1 cellular context compared by ENCODE assay signal in genomic region chr5:91379602-91380490, GRCh38.
TF ChIP-seq lines count a peak whose summit lies in the region.

No MANE protein-coding gene starts in this region.

TF ChIP-seq in HepG2, 621 proteins besides CTCF, POLR2A, EP300 and RAD21 (continued from another document and continues in another):
- TF ChIP-seq PREB (CRISPR knock-in tag; IDR thresholded peaks at IDR 0.05) (no peak), NKX3-1 (CRISPR knock-in tag; IDR thresholded peaks at IDR 0.05) (no peak), HNRNPK (IDR thresholded peaks at IDR 0.05; ENCODE audit: low read depth, low read length, poor library complexity, severe bottlenecking) (no peak), ZNF224 (CRISPR knock-in tag; IDR thresholded peaks at IDR 0.05) (no peak), ZNF749 (CRISPR knock-in tag; IDR thresholded peaks at IDR 0.05; ENCODE audit: borderline replicate concordance) (no peak), SKI (IDR thresholded peaks at IDR 0.05; ENCODE audit: partially characterized antibody) (peak; percentile 81), ZBTB1 (CRISPR knock-in tag; IDR thresholded peaks at IDR 0.05; ENCODE audit: borderline replicate concordance) (no peak), MXD4 (CRISPR knock-in tag; IDR thresholded peaks at IDR 0.05) (no peak; the same call in 1 of the 2 replicates), TBP (CRISPR knock-in tag; IDR thresholded peaks at IDR 0.05) (no peak), ZNF678 (CRISPR knock-in tag; IDR thresholded peaks at IDR 0.05) (no peak), POGK (CRISPR knock-in tag; conservative IDR thresholded peaks at IDR 0.05) (peak; percentile 44; the same call in 1 of the 2 replicates), ATF2 (CRISPR knock-in tag; IDR thresholded peaks at IDR 0.05) (no peak), ZBTB4 (CRISPR knock-in tag; IDR thresholded peaks at IDR 0.05; ENCODE audit: borderline replicate concordance) (no peak), SKIL (CRISPR knock-in tag; IDR thresholded peaks at IDR 0.05; ENCODE audit: borderline replicate concordance) (no peak), HCFC1 (IDR thresholded peaks at IDR 0.05; ENCODE audit: low read depth, low read length) (no peak), ZNF724P (CRISPR knock-in tag; IDR thresholded peaks at IDR 0.05; ENCODE audit: borderline replicate concordance) (no peak), ZNF740 (CRISPR knock-in tag; IDR thresholded peaks at IDR 0.05) (no peak), TAF1 (CRISPR knock-in tag; IDR thresholded peaks at IDR 0.05) (peak; percentile 39; the same call in 1 of the 2 replicates), ZNF318 (CRISPR knock-in tag; IDR thresholded peaks at IDR 0.05) (no peak), PHF8 (CRISPR knock-in tag; IDR thresholded peaks at IDR 0.05) (peak; percentile 50), FOXA3 (CRISPR knock-in tag; IDR thresholded peaks at IDR 0.05) (peak; percentile 70), CENPBD1 (CRISPR knock-in tag; IDR thresholded peaks at IDR 0.05; ENCODE audit: borderline replicate concordance, low read depth) (no peak), ZNF496 (CRISPR knock-in tag; IDR thresholded peaks at IDR 0.05; ENCODE audit: insufficient replicate concordance) (no peak), ZNF143 (CRISPR knock-in tag; IDR thresholded peaks at IDR 0.05) (no peak), ZNF580 (CRISPR knock-in tag; IDR thresholded peaks at IDR 0.05; ENCODE audit: borderline replicate concordance, low read depth) (no peak), ZNF737 (CRISPR knock-in tag; IDR thresholded peaks at IDR 0.05; ENCODE audit: borderline replicate concordance) (no peak), XBP1 (CRISPR knock-in tag; IDR thresholded peaks at IDR 0.05) (no peak), ZNF713 (CRISPR knock-in tag; IDR thresholded peaks at IDR 0.05) (no peak), HDAC2 (CRISPR knock-in tag; IDR thresholded peaks at IDR 0.05) (no peak; the same call in 1 of the 2 replicates), PCBP2 (optimal IDR thresholded peaks at IDR 0.05; ENCODE audit: low read depth, low read length, poor library complexity, severe bottlenecking) (no peak), ELF4 (CRISPR knock-in tag; IDR thresholded peaks at IDR 0.05; ENCODE audit: borderline replicate concordance) (peak; percentile 26; the same call in 1 of the 2 replicates), ZEB1 (IDR thresholded peaks at IDR 0.05; ENCODE audit: insufficient replicate concordance, low read depth) (no peak), ZNF556 (CRISPR knock-in tag; IDR thresholded peaks at IDR 0.05; ENCODE audit: borderline replicate concordance) (no peak), MXI1 (IDR thresholded peaks at IDR 0.05; ENCODE audit: borderline replicate concordance, low read depth, low read length) (peak; percentile 8; the same call in 1 of the 3 replicates), RELA (CRISPR knock-in tag; IDR thresholded peaks at IDR 0.05) (no peak), CBX5 (CRISPR knock-in tag; IDR thresholded peaks at IDR 0.05; ENCODE audit: borderline replicate concordance) (no peak), FOXP1 (IDR thresholded peaks at IDR 0.05) (no peak), FOXP1 (CRISPR knock-in tag; IDR thresholded peaks at IDR 0.05) (0 out of 2 replicates have a peak, but pooled peaks have one; percentile 32), ZIK1 (CRISPR knock-in tag; IDR thresholded peaks at IDR 0.05; ENCODE audit: borderline replicate concordance, low read depth) (no peak), ZNF335 (CRISPR knock-in tag; IDR thresholded peaks at IDR 0.05) (0 out of 2 replicates have a peak, but pooled peaks have one; percentile 21)
